24 cellular contexts compared by ENCODE assay signal in the genomic region with DNA sequence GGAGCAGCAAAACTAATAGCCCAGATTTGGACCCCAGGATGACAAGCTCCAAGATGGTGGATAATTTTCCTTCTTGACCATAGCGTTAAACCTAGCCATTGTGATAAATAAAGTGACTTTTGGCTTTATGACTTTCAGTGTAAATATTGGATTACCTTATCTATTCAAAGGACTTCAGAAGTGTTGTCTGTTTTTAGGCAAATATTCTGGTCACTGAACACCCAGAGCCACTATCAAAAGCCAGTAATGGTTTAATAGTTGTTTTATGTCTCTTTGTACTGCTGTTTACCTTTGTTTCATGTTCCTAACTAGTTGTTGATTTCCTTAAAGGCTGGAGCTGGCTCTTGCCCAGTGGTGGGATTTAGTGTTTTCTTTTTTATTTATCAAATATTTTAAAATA.
"Had no signal": no experiment of that assay in that cellular context is flagged by ENCODE, and none has a peak within 500 bp of the region (broad histone marks: within the 10 kb centered on the region; RNA-seq: fewer than 3 reads in every experiment).

No MANE protein-coding gene starts in this region.

- H3K27ac ChIP-seq: hepatocyte, lower lobe of right lung, ovary, right atrium auricular region, skin epidermis, testis, thyroid gland, transverse colon, upper lobe of left lung, vagina had no signal

- ATAC-seq: left ventricle myocardium superior; lower lobe of right lung; naive thymus-derived CD4-positive, alpha-beta T cell; natural killer cell treated with Interleukin-12 subunit alpha and Interleukin-12 subunit beta and Interleukin-15 and Interleukin-18, amount 100 ng/mL, for 72 hours; sciatic nerve; stimulated activated naive B cell treated with anti-CD40 and anti-IgM and Interleukin-4, amounts not matched to agents 10 μg/mL and 1 μg/mL and 100 μg/mL, for 72 hours; stimulated activated naive CD8-positive, alpha-beta T cell treated with anti-CD3 and anti-CD28 coated beads, Interleukin-15, Interleukin-2, amounts not matched to agents 100 U/mL and 50 U/mL, for 24 hours had no signal

- DNase-seq: islet precursor cell; left ventricle myocardium superior; lower lobe of right lung; mammary epithelial cell; mesenchymal stem cell; naive thymus-derived CD4-positive, alpha-beta T cell; ovary; stimulated activated CD4-positive, alpha-beta T cell treated with anti-CD3 and anti-CD28 coated beads, Interleukin-12 subunit alpha, Interleukin-12 subunit beta, amount 100 ng/mL, for 4 hours; stimulated activated CD4-positive, alpha-beta T cell treated with anti-CD3 and anti-CD28 coated beads, Interleukin-15, amount 100 ng/mL, for 24 hours; stimulated activated CD4-positive, alpha-beta T cell treated with anti-CD3 and anti-CD28 coated beads, Interleukin-2, amount 100 ng/mL, for 24 hours; stimulated activated CD4-positive, alpha-beta T cell treated with anti-CD3 and anti-CD28 coated beads, Interleukin-4, amount 100 ng/mL, for 1 hour; stimulated activated naive B cell treated with anti-CD40 and anti-IgM and Interleukin-4, amounts not matched to agents 10 μg/mL and 1 μg/mL and 100 μg/mL, for 72 hours; stimulated activated naive CD8-positive, alpha-beta T cell treated with anti-CD3 and anti-CD28 coated beads, Interleukin-15, Interleukin-2, amounts not matched to agents 100 U/mL and 50 U/mL, for 24 hours; stomach; testis; thyroid gland; transverse colon; upper lobe of left lung had no signal

- H3K4me3 ChIP-seq: hepatocyte, lower lobe of right lung, ovary, right atrium auricular region, skin epidermis, stomach, testis, thyroid gland, transverse colon, upper lobe of left lung, vagina had no signal

- H3K4me1 ChIP-seq: lower lobe of right lung, right atrium auricular region, testis, thyroid gland, upper lobe of left lung, vagina had no signal

- H3K27me3 ChIP-seq: hepatocyte, ovary, right atrium auricular region, stomach, testis, thyroid gland, transverse colon, upper lobe of left lung, vagina had no signal

- H3K36me3 ChIP-seq: lower lobe of right lung, ovary, right atrium auricular region, stomach, thyroid gland, transverse colon, upper lobe of left lung, vagina had no signal

- H3K9me3 ChIP-seq: lower lobe of right lung, ovary, right atrium auricular region, testis, thyroid gland, upper lobe of left lung, vagina had no signal
